ENCODE assay signal across 8 cellular contexts in the genomic region with DNA sequence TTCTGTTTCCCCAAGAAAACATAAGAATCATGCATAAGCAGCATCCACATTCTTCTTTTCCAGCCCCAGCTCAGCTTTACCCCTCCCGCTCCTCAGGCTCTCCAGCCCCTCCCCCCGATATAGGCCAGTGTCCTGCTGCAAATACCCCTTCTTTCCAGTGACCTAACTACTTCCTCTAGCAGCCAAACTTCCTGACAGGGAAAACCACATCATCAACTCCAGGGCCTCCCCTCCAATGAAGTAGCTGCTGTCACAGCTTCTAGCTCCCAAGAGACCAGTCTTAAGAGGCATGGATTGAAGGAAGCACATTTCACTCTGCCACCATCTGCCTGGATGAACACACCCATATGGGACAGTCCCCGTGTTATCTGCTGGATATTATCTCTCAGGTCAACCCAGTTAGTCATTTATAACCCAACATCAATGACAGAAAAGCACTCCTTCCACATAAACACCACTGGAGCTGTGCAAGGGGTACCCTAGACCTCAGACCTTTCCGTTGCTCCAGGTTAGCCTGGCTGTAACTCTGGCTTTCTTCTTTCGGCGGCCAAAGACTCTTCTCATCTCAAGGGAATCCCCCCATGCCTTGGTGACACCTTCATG. TPM values are rescaled to one million over a fixed set of nuclear protein-coding genes. Genes with fewer than 3 reads are reported as not detected.
DNase-seq lines count a peak whose midpoint lies in the region; ATAC-seq and TF ChIP-seq lines count a peak whose summit lies in the region.
"Not testable (repeated sequence)": the region's sequence is repeated elsewhere in the genome, so short reads cannot be mapped to it uniquely, and the experiment has no call there.
"Had no signal": no experiment of that assay in that cellular context is flagged by ENCODE, and none has a peak within 500 bp of the region (broad histone marks: within the 10 kb centered on the region; RNA-seq: fewer than 3 reads in every experiment).

No MANE protein-coding gene starts in this region.

- H3K36me3 Mint-ChIP-seq in activated T-cell treated with anti-CD3 and anti-CD28 coated beads, Interleukin-2, amount 50 U/mL, for 72 hours (ENCODE audit: insufficient read depth in 2 of 2), result not testable (repeated sequence)
- H3K36me3 Mint-ChIP-seq in endothelial cell (ENCODE audit: low read depth, unreplicated experiment), result peaks cover 13% of the 10 kb centered on the region
- peaks cover 31% of the 10 kb centered on the region for H3K36me3 Mint-ChIP-seq in stimulated activated memory B cell treated with anti-CD40 and anti-IgM and Interleukin-4, amounts not matched to agents 10 μg/mL and 1 μg/mL and 100 μg/mL, for 72 hours

- H3K9me3 Mint-ChIP-seq in activated T-cell treated with anti-CD3 and anti-CD28 coated beads, Interleukin-2, amount 50 U/mL, for 72 hours; endothelial cell (ENCODE audit: unreplicated experiment); stimulated activated memory B cell treated with anti-CD40 and anti-IgM and Interleukin-4, amounts not matched to agents 10 μg/mL and 1 μg/mL and 100 μg/mL, for 72 hours: not testable (repeated sequence)

- not testable (repeated sequence) for TF ChIP-seq CTCF in endothelial cell (IDR thresholded peaks at IDR 0.05; ENCODE audit: unreplicated experiment)

- H3K4me1 Mint-ChIP-seq in activated T-cell treated with anti-CD3 and anti-CD28 coated beads, Interleukin-2, amount 50 U/mL, for 72 hours (ENCODE audit: low read depth), result peaks cover 54% of the 10 kb centered on the region
- H3K4me1 Mint-ChIP-seq in endothelial cell (ENCODE audit: unreplicated experiment), result peaks cover 23% of the 10 kb centered on the region
- peaks cover 46% of the 10 kb centered on the region for H3K4me1 Mint-ChIP-seq in stimulated activated memory B cell treated with anti-CD40 and anti-IgM and Interleukin-4, amounts not matched to agents 10 μg/mL and 1 μg/mL and 100 μg/mL, for 72 hours

- H3K27me3 Mint-ChIP-seq in activated T-cell treated with anti-CD3 and anti-CD28 coated beads, Interleukin-2, amount 50 U/mL, for 72 hours (ENCODE audit: low read depth); endothelial cell (ENCODE audit: unreplicated experiment); stimulated activated memory B cell treated with anti-CD40 and anti-IgM and Interleukin-4, amounts not matched to agents 10 μg/mL and 1 μg/mL and 100 μg/mL, for 72 hours: not testable (repeated sequence)

- DNase-seq in Daoy (ENCODE audit: low read depth) (peak; percentile 35), NCI-H187 treated with DMSO at 0.1 percent for 48 hours (lab: John Stamatoyannopoulos, UW) (peak; percentile 79), NCI-H82 (lab: John Stamatoyannopoulos, UW) (peak; percentile 78), UCSD-AML1 (lab: John Stamatoyannopoulos, UW; ENCODE audit: unreplicated experiment) (peak; percentile 37)
- DNase-seq in activated T-cell treated with anti-CD3 and anti-CD28 coated beads, Interleukin-2, amount 50 U/mL, for 72 hours; endothelial cell (ENCODE audit: low spot score): not testable (repeated sequence)

- peak overlapping the region in 1 of 2 donors; percentile 50 for H3K4me3 Mint-ChIP-seq in activated T-cell treated with anti-CD3 and anti-CD28 coated beads, Interleukin-2, amount 50 U/mL, for 72 hours
- not testable (repeated sequence) for H3K4me3 Mint-ChIP-seq in endothelial cell (ENCODE audit: unreplicated experiment); stimulated activated memory B cell treated with anti-CD40 and anti-IgM and Interleukin-4, amounts not matched to agents 10 μg/mL and 1 μg/mL and 100 μg/mL, for 72 hours

- not testable (repeated sequence) for H3K27ac Mint-ChIP-seq in activated T-cell treated with anti-CD3 and anti-CD28 coated beads, Interleukin-2, amount 50 U/mL, for 72 hours
- peak overlapping the region; percentile 4 for H3K27ac Mint-ChIP-seq in endothelial cell (ENCODE audit: unreplicated experiment)
- H3K27ac Mint-ChIP-seq in stimulated activated memory B cell treated with anti-CD40 and anti-IgM and Interleukin-4, amounts not matched to agents 10 μg/mL and 1 μg/mL and 100 μg/mL, for 72 hours, result peak overlapping the region; percentile 58

- peak; percentile 16 to 40 for ATAC-seq in activated T-cell treated with anti-CD3 and anti-CD28 coated beads, Interleukin-2, amount 50 U/mL, for 72 hours (replicated peaks in 1 of 2)
- peak; percentile 28 for ATAC-seq in stimulated activated memory B cell treated with anti-CD40 and anti-IgM and Interleukin-4, amounts not matched to agents 10 μg/mL and 1 μg/mL and 100 μg/mL, for 72 hours

RNA-seq across cellular contexts. Expression of gene CD58, which starts 39.1 kb away (rescaled TPM):
- total RNA-seq in Daoy (2014; rRNA removed; shearing (Covaris generic)), result 41.9 and 49.0 TPM in 2 replicates
- 10 to 100 TPM; 15.4 to 32.7 TPM for total RNA-seq in activated T-cell treated with anti-CD3 and anti-CD28 coated beads, Interleukin-2, amount 50 U/mL, for 72 hours
- total RNA-seq in endothelial cell (ENCODE audit: unreplicated experiment), result 9.0 TPM

RNA-seq across cellular contexts. Expression of gene IGSF3, which starts 57.6 kb away (rescaled TPM):
- total RNA-seq in Daoy (2014; rRNA removed; shearing (Covaris generic)), result 22.4 and 24.6 TPM in 2 replicates
- total RNA-seq in activated T-cell treated with anti-CD3 and anti-CD28 coated beads, Interleukin-2, amount 50 U/mL, for 72 hours, result 1 to 10 TPM; 3.3 to 4.9 TPM
- 29.4 TPM for total RNA-seq in endothelial cell (ENCODE audit: unreplicated experiment)
- total RNA-seq: HFFc6 had no signal
